ENCODE assay signal across 8 cellular contexts in the genomic region with DNA sequence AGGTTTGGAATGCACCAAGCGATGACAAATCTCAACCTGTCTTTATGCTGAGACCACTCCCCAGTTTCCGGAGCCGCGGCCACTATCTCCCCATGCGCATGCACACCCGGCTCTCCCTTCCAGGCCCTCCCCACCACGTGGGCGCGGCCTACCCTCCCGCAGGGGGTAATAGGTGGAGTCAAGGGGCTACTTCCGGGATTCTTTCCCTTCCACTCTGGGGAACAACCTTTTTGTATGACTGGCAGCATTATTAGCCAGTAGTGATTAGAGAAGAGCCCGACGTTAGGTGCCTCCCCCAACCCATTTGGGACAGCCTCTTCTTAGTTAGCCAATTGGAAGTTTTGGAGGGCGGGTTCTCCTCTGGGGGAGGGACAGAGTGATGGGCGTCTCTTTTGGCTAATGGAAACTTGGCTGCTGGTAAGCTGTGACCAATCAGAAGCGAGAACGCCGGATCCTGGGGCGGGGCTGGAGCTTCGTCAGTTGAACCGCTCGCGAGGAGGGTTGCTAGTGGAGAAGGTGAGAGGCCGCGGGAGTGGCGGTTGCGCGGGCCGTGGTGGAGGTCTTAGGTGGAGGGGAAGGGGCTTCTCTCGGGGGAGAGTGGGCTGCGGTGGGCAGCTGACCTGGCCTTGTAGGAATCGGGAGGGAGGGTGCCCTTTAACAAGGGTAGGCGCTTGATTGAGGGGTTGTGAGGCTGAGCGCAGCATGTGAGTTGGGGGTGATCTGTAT.
DNase-seq lines count a peak whose midpoint lies in the region; ATAC-seq and TF ChIP-seq lines count a peak whose summit lies in the region.

A gene with protein sequence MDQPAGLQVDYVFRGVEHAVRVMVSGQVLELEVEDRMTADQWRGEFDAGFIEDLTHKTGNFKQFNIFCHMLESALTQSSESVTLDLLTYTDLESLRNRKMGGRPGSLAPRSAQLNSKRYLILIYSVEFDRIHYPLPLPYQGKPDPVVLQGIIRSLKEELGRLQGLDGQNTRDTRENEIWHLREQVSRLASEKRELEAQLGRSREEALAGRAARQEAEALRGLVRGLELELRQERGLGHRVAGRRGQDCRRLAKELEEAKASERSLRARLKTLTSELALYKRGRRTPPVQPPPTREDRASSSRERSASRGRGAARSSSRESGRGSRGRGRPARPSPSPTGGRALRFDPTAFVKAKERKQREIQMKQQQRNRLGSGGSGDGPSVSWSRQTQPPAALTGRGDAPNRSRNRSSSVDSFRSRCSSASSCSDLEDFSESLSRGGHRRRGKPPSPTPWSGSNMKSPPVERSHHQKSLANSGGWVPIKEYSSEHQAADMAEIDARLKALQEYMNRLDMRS (plus strand): TSS at position 479 of the 726 bp plus-strand sequence. CDS start 7,552 bp downstream, outside the sequence.

- peak; percentile 100 for DNase-seq in AG08395 (ENCODE audit: low spot score)
- DNase-seq in NCI-H2227 treated with DMSO at 0.1 percent for 48 hours (lab: John Stamatoyannopoulos, UW), result peak; percentile 98
- DNase-seq in central memory CD4-positive, alpha-beta T cell, result peak; percentile 99
- DNase-seq in iris pigment epithelial cell (ENCODE audit: low read depth), result peak; percentile 99
- peak; percentile 90 to 92 for DNase-seq in stimulated activated CD4-positive, alpha-beta T cell treated with anti-CD3 and anti-CD28 coated beads, Interleukin-12 subunit alpha, Interleukin-12 subunit beta, amount 100 ng/mL, for 24 hours (ENCODE audit: low read depth in 2 of 2)

- TF ChIP-seq CTCF in WI38 (IDR thresholded peaks at IDR 0.05; ENCODE audit: low read depth, low read length), result no peak

- peak; percentile 94 for ATAC-seq in GM18909 (IDR thresholded peaks at IDR 0.05; ENCODE audit: poor library complexity, unreplicated experiment)
- ATAC-seq in HG03159 (IDR thresholded peaks at IDR 0.05; ENCODE audit: unreplicated experiment), result peak; percentile 94

- H3K4me3 ChIP-seq in WI38 (ENCODE audit: low read depth, low read length), result peak within 1 kb of the TSS; percentile 89

Comparison
In these comparisons a context has a peak if more than half of its experiments do, and no peak if none do; other contexts are left out.
1. Peak in every context shown above with its lines: DNase-seq, ATAC-seq and H3K4me3 ChIP-seq.